3 cellular contexts compared by ENCODE assay signal in genomic region chr7:36880108-36880507, GRCh38.
TF ChIP-seq lines count a peak whose summit lies in the region.

No MANE protein-coding gene starts in this region.

TF ChIP-seq in GM23338, 12 proteins besides CTCF, POLR2A, EP300 and RAD21 (continues in another document):
- TF ChIP-seq ZNF462 (CRISPR knock-in tag; IDR thresholded peaks at IDR 0.05), result no peak
- TF ChIP-seq NANOG (IDR thresholded peaks at IDR 0.05; ENCODE audit: borderline replicate concordance), result no peak
- no peak for TF ChIP-seq JUNB (IDR thresholded peaks at IDR 0.05; ENCODE audit: unreplicated experiment)
- TF ChIP-seq CREB1 (CRISPR knock-in tag; IDR thresholded peaks at IDR 0.05; ENCODE audit: low read depth), result no peak
- TF ChIP-seq STAT1 (IDR thresholded peaks at IDR 0.05; ENCODE audit: unreplicated experiment), result no peak
- no peak for TF ChIP-seq ZNF114 (CRISPR knock-in tag; IDR thresholded peaks at IDR 0.05)
- TF ChIP-seq EZH2 (IDR thresholded peaks at IDR 0.05; ENCODE audit: low read depth, unreplicated experiment), result no peak
- TF ChIP-seq ZNF331 (CRISPR knock-in tag; IDR thresholded peaks at IDR 0.05; ENCODE audit: low read depth), result no peak
- TF ChIP-seq POLR2AphosphoS5 (IDR thresholded peaks at IDR 0.05; ENCODE audit: low read depth), result no peak

TF ChIP-seq in H1, 55 proteins besides CTCF, POLR2A, EP300 and RAD21:
- no peak for TF ChIP-seq KDM1A (IDR thresholded peaks at IDR 0.05; ENCODE audit: borderline replicate concordance, low read length)
- TF ChIP-seq RBBP5 (IDR thresholded peaks at IDR 0.05; ENCODE audit: borderline replicate concordance, low read depth, low read length), result no peak
- TF ChIP-seq ATF3 (IDR thresholded peaks at IDR 0.05; ENCODE audit: insufficient read depth, low read depth, low read length), result no peak
- TF ChIP-seq E2F6 (IDR thresholded peaks at IDR 0.05), result no peak
- no peak for TF ChIP-seq SP2 (IDR thresholded peaks at IDR 0.05; ENCODE audit: low read length)
- TF ChIP-seq SIX5 (IDR thresholded peaks at IDR 0.05; ENCODE audit: low read depth, low read length), result no peak
- no peak for TF ChIP-seq KDM4A (IDR thresholded peaks at IDR 0.05; ENCODE audit: low read depth, low read length, severe bottlenecking)

TF ChIP-seq in HepG2, 621 proteins besides CTCF, POLR2A, EP300 and RAD21:
- TF ChIP-seq ZNF10 (CRISPR knock-in tag; IDR thresholded peaks at IDR 0.05; ENCODE audit: borderline replicate concordance, low read depth), result no peak
- TF ChIP-seq STAG1 (CRISPR knock-in tag; IDR thresholded peaks at IDR 0.05), result 0 out of 2 replicates have a peak, but pooled peaks have one; percentile 10
TF ChIP-seq in HepG2: peak in this region for 1.
